Comparison of ENCODE assay signal across 1 cellular context in the genomic region with DNA sequence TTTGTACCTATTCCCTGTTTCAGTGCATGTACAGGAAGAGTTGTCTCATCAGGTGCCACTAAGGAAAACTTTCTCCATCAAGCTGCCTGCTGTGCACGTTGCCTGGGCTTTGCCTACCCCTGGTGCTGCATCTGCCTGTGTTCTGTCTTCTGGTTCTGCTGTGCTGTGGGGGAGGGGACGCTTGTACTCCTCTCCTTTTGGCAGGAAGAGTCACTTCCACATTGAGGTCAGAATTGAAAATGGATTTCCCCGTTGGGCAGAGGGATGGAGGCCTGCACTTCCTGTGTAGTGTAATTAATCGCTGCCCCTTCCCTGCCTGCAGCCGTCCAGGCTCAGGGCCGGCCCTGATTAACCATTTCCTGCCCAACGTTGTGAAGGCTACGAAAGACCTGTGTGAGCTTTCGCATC.
A peak's percentile ranks its signal among the peaks of the same experiment; 100 is the strongest.
TF ChIP-seq lines count a peak whose summit lies in the region.

No MANE protein-coding gene starts in this region.

TF ChIP-seq in HEK293, 187 proteins besides CTCF, POLR2A, EP300 and RAD21 (continued from another document):
- TF ChIP-seq, protein P1, sequence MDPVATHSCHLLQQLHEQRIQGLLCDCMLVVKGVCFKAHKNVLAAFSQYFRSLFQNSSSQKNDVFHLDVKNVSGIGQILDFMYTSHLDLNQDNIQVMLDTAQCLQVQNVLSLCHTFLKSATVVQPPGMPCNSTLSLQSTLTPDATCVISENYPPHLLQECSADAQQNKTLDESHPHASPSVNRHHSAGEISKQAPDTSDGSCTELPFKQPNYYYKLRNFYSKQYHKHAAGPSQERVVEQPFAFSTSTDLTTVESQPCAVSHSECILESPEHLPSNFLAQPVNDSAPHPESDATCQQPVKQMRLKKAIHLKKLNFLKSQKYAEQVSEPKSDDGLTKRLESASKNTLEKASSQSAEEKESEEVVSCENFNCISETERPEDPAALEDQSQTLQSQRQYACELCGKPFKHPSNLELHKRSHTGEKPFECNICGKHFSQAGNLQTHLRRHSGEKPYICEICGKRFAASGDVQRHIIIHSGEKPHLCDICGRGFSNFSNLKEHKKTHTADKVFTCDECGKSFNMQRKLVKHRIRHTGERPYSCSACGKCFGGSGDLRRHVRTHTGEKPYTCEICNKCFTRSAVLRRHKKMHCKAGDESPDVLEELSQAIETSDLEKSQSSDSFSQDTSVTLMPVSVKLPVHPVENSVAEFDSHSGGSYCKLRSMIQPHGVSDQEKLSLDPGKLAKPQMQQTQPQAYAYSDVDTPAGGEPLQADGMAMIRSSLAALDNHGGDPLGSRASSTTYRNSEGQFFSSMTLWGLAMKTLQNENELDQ (tag by site-specific recombination; IDR thresholded peaks at IDR 0.05; ENCODE audit: low read depth), result peak; percentile 87; the same call in 1 of the 2 replicates
- TF ChIP-seq ZNF623 (tag by site-specific recombination; IDR thresholded peaks at IDR 0.05) (no peak), ZNF560 (tag by site-specific recombination; IDR thresholded peaks at IDR 0.05; ENCODE audit: borderline replicate concordance) (no peak), ZIC2 (tag by site-specific recombination; IDR thresholded peaks at IDR 0.05) (peak; percentile 11; the same call in 1 of the 2 replicates), FEZF1 (tag by site-specific recombination; IDR thresholded peaks at IDR 0.05) (peak; percentile 63), ZBTB17 (tag by site-specific recombination; IDR thresholded peaks at IDR 0.05) (0 out of 2 replicates have a peak, but pooled peaks have one; percentile 50)
